Comparison of ENCODE assay signal across 13 cellular contexts in the genomic region with DNA sequence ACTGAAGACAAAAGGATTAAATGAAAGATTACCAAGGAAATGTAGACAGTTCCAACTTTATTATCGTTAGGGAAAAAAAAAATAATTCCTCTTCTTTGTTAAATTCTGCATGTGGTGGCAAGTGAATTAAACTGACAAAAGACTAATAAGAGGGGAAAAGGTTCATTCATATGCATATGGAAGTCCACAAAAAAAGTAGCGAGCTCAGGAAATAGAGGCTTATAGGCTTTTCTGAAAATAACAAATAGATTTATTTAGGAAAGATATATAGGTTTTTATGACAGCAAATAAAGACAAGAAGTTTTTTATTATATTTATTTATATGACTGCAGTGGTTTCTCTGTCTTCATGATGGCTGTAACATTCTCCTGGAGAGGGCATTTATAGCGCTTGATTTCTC.
DNase-seq lines count a peak whose midpoint lies in the region; ATAC-seq and TF ChIP-seq lines count a peak whose summit lies in the region.
"Had no signal": no experiment of that assay in that cellular context is flagged by ENCODE, and none has a peak within 500 bp of the region (broad histone marks: within the 10 kb centered on the region; RNA-seq: fewer than 3 reads in every experiment).

No MANE protein-coding gene starts in this region.

- 0 out of 2 replicates have a peak overlapping the region, but pooled peaks have one; percentile 21 for H3K4me3 ChIP-seq in HUES48 (ENCODE audit: low read depth, low read length)
- peak overlapping the region; percentile 17 for H3K4me3 ChIP-seq in iPS-18a (ENCODE audit: low read length)
- H3K4me3 ChIP-seq in prostate gland, result no peak overlapping the region

- DNase-seq in WTC11 (ENCODE audit: low spot score), result no peak
- no peak for DNase-seq in NCI-H1694 treated with DMSO at 0.1 percent for 48 hours (lab: John Stamatoyannopoulos, UW)
- DNase-seq in prostate gland (ENCODE audit: low spot score), result no peak
- no peak for DNase-seq in activated naive CD4-positive, alpha-beta T cell (lab: John Stamatoyannopoulos, UW)
- DNase-seq in activated CD4-positive, alpha-beta T cell treated with anti-CD3 and anti-CD28 coated beads for 48 hours, result no peak
- DNase-seq: AML-193; CD4-positive, alpha-beta T cell; HFFc6 had no signal

- no peak overlapping the region for H3K4me3 Mint-ChIP-seq in WTC11
- H3K4me3 Mint-ChIP-seq: CD4-positive, alpha-beta T cell; HFFc6 had no signal

- H3K9me3 Mint-ChIP-seq in WTC11, result peaks cover 30% of the 10 kb centered on the region

- H3K4me1 Mint-ChIP-seq in WTC11, result peaks cover 28% of the 10 kb centered on the region

- ATAC-seq in WTC11, result no peak; the same call in 1 of the 2 replicates
- ATAC-seq: HCT116 had no signal

- TF ChIP-seq CTCF in WTC11 (IDR thresholded peaks at IDR 0.05) (no peak), prostate gland (IDR thresholded peaks at IDR 0.05) (no peak)

- POLR2A ChIA-PET in WTC11 (lab: Charles Lee), result interaction anchor here (0.6 kb wide), 1 partner anchor 472 kb away, joined by 3 read pairs; no protein-coding TSS in a partner anchor

- CTCF ChIA-PET in WTC11 (lab: Charles Lee), result no interaction called here

- 35% methylated on average over 3 of the region's 3 CpGs for WGBS in prostate gland

- H3K36me3 ChIP-seq in HUES48 (ENCODE audit: control insufficient read depth, insufficient read depth, low read length) (no peaks in the 10 kb centered on the region), iPS-18a (ENCODE audit: control insufficient read depth, low read depth, low read length) (no peaks in the 10 kb centered on the region), prostate gland (no peaks in the 10 kb centered on the region)

- H3K4me1 ChIP-seq in HUES48 (ENCODE audit: control insufficient read depth, insufficient read depth, low read length) (peaks cover 22% of the 10 kb centered on the region), iPS-18a (ENCODE audit: control insufficient read depth, low read depth, low read length) (peaks cover 17% of the 10 kb centered on the region), prostate gland (replicated peaks) (no peaks in the 10 kb centered on the region)
- H3K4me1 ChIP-seq: Caco-2 had no signal

- no peaks in the 10 kb centered on the region for H3K27me3 ChIP-seq in HUES48 (ENCODE audit: control insufficient read depth, insufficient read depth, low read length)
- no peaks in the 10 kb centered on the region for H3K27me3 ChIP-seq in iPS-18a (ENCODE audit: control insufficient read depth, insufficient read depth, low read length)
- H3K27me3 ChIP-seq in prostate gland (replicated peaks; ENCODE audit: insufficient read depth), result peaks cover 1% of the 10 kb centered on the region

- intact Hi-C loops in prostate gland (cut with DNase I), result no loop called here

- peaks cover 27% of the 10 kb centered on the region for H3K36me3 Mint-ChIP-seq in WTC11

- H3K9ac ChIP-seq in HUES48 (ENCODE audit: low read depth, low read length), result no peak overlapping the region
- no peak overlapping the region for H3K9ac ChIP-seq in iPS-18a (ENCODE audit: low read length)

- H3K27ac Mint-ChIP-seq in WTC11, result peak overlapping the region; percentile 87
- H3K27ac Mint-ChIP-seq: CD4-positive, alpha-beta T cell; HFFc6 had no signal

- H3K9me3 ChIP-seq in HUES48 (ENCODE audit: control insufficient read depth, insufficient read depth, low read length), result peaks cover 8% of the 10 kb centered on the region; the same call in 1 of the 2 replicates
- H3K9me3 ChIP-seq in iPS-18a (ENCODE audit: control insufficient read depth, low read depth, low read length), result peaks cover 3% of the 10 kb centered on the region
- no peaks in the 10 kb centered on the region for H3K9me3 ChIP-seq in prostate gland

- H3K27ac ChIP-seq in HUES48 (ENCODE audit: low read depth, low read length) (peak overlapping the region; percentile 78), iPS-18a (ENCODE audit: low read length) (no peak overlapping the region), prostate gland (no peak overlapping the region)
- H3K27ac ChIP-seq: C4-2B had no signal

- H3K27me3 Mint-ChIP-seq in WTC11 (ENCODE audit: low read depth), result no peaks in the 10 kb centered on the region
- H3K27me3 Mint-ChIP-seq: CD4-positive, alpha-beta T cell had no signal

- TF ChIP-seq POLR2A in prostate gland (IDR thresholded peaks at IDR 0.05), result no peak

TF ChIP-seq in WTC11, 78 proteins besides CTCF, POLR2A, EP300 and RAD21 (continues in another document):
- TF ChIP-seq CREB1 (CRISPR knock-in tag; IDR thresholded peaks at IDR 0.05) (no peak), NR1H2 (CRISPR knock-in tag; IDR thresholded peaks at IDR 0.05) (no peak), CREM (CRISPR knock-in tag; IDR thresholded peaks at IDR 0.05) (no peak), GRHL2 (CRISPR knock-in tag; IDR thresholded peaks at IDR 0.05; ENCODE audit: insufficient replicate concordance, severe bottlenecking) (no peak), ZNF121 (CRISPR knock-in tag; IDR thresholded peaks at IDR 0.05) (no peak), RORB (CRISPR knock-in tag; IDR thresholded peaks at IDR 0.05) (no peak), NFATC4 (CRISPR knock-in tag; IDR thresholded peaks at IDR 0.05) (no peak), NFYB (CRISPR knock-in tag; conservative IDR thresholded peaks at IDR 0.05; ENCODE audit: low read depth) (no peak), ATF6 (CRISPR knock-in tag; IDR thresholded peaks at IDR 0.05) (no peak), NFE2L1 (CRISPR knock-in tag; IDR thresholded peaks at IDR 0.05) (no peak), CDX4 (CRISPR knock-in tag; IDR thresholded peaks at IDR 0.05; ENCODE audit: borderline replicate concordance) (no peak)
- TF ChIP-seq, protein P1, sequence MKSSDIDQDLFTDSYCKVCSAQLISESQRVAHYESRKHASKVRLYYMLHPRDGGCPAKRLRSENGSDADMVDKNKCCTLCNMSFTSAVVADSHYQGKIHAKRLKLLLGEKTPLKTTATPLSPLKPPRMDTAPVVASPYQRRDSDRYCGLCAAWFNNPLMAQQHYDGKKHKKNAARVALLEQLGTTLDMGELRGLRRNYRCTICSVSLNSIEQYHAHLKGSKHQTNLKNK (CRISPR knock-in tag; IDR thresholded peaks at IDR 0.05), result no peak
- TF ChIP-seq, protein P2, sequence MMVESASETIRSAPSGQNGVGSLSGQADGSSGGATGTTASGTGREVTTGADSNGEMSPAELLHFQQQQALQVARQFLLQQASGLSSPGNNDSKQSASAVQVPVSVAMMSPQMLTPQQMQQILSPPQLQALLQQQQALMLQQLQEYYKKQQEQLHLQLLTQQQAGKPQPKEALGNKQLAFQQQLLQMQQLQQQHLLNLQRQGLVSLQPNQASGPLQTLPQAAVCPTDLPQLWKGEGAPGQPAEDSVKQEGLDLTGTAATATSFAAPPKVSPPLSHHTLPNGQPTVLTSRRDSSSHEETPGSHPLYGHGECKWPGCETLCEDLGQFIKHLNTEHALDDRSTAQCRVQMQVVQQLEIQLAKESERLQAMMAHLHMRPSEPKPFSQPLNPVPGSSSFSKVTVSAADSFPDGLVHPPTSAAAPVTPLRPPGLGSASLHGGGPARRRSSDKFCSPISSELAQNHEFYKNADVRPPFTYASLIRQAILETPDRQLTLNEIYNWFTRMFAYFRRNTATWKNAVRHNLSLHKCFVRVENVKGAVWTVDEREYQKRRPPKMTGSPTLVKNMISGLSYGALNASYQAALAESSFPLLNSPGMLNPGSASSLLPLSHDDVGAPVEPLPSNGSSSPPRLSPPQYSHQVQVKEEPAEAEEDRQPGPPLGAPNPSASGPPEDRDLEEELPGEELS (CRISPR knock-in tag; IDR thresholded peaks at IDR 0.05), result no peak
- TF ChIP-seq, protein P3, sequence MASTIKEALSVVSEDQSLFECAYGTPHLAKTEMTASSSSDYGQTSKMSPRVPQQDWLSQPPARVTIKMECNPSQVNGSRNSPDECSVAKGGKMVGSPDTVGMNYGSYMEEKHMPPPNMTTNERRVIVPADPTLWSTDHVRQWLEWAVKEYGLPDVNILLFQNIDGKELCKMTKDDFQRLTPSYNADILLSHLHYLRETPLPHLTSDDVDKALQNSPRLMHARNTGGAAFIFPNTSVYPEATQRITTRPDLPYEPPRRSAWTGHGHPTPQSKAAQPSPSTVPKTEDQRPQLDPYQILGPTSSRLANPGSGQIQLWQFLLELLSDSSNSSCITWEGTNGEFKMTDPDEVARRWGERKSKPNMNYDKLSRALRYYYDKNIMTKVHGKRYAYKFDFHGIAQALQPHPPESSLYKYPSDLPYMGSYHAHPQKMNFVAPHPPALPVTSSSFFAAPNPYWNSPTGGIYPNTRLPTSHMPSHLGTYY (CRISPR knock-in tag; IDR thresholded peaks at IDR 0.05), result no peak

Comparison
In these comparisons a context has a peak if more than half of its experiments do, and no peak if none do; other contexts are left out.
1. H3K4me3 ChIP-seq: peak in HUES48 (single experiment) and iPS-18a (single experiment); none in prostate gland (0 of 2).